In the genomic region with DNA sequence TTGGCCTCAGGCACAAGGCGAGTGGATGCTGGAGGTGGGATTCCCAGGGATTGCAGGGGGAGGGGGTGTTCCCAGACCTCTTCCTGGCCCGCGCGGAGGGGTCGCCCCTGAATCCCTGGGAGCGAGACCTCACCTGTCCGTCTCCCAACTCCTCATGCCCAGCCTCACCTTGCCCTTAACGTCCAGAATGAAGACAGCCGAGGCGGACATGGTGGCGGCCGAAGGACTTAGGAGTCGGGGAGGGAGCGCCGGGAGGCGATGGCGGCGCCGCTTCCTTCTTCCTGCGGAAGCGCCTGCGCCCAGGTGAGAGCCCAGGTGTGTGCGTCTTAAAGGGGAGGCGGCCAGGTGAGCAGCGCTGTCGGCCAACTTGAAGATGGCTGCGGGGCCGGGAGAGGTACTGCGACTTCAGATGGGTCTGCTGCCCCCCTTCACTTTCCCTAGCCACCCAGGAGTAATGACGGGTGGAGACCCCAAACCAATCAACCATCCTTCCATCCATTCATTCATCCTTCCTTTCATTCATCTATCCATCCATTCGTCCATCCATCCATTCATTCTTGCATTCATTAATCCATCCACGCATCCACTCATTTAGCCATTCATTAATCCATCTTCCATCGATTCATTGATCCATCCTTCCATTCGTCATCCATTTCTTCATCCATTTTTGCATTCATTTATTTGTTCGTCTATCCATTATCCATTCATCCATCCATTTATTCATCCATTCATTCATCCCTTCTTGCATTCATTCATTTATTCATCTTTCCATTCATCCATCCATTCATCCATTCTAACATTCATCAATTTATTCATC, we compare ENCODE assay signal across 1 cellular context.
TF ChIP-seq lines count a peak whose summit lies in the region.

A gene (minus strand): TSS at position 291 of the 817 bp plus-strand sequence. CDS start 81 bp downstream, at position 210.

TF ChIP-seq in A549, 52 proteins besides CTCF, POLR2A, EP300 and RAD21 (continued from another document):
- no peak for TF ChIP-seq ZC3H11A (IDR thresholded peaks at IDR 0.05)
- no peak for TF ChIP-seq GATA3 (IDR thresholded peaks at IDR 0.05; ENCODE audit: borderline replicate concordance)
- TF ChIP-seq HEYL (CRISPR knock-in tag; IDR thresholded peaks at IDR 0.05), result no peak
- TF ChIP-seq FOSB (CRISPR knock-in tag; IDR thresholded peaks at IDR 0.05), result no peak
- TF ChIP-seq, protein P1, sequence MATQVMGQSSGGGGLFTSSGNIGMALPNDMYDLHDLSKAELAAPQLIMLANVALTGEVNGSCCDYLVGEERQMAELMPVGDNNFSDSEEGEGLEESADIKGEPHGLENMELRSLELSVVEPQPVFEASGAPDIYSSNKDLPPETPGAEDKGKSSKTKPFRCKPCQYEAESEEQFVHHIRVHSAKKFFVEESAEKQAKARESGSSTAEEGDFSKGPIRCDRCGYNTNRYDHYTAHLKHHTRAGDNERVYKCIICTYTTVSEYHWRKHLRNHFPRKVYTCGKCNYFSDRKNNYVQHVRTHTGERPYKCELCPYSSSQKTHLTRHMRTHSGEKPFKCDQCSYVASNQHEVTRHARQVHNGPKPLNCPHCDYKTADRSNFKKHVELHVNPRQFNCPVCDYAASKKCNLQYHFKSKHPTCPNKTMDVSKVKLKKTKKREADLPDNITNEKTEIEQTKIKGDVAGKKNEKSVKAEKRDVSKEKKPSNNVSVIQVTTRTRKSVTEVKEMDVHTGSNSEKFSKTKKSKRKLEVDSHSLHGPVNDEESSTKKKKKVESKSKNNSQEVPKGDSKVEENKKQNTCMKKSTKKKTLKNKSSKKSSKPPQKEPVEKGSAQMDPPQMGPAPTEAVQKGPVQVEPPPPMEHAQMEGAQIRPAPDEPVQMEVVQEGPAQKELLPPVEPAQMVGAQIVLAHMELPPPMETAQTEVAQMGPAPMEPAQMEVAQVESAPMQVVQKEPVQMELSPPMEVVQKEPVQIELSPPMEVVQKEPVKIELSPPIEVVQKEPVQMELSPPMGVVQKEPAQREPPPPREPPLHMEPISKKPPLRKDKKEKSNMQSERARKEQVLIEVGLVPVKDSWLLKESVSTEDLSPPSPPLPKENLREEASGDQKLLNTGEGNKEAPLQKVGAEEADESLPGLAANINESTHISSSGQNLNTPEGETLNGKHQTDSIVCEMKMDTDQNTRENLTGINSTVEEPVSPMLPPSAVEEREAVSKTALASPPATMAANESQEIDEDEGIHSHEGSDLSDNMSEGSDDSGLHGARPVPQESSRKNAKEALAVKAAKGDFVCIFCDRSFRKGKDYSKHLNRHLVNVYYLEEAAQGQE (IDR thresholded peaks at IDR 0.05), result no peak
- TF ChIP-seq SMC3 (IDR thresholded peaks at IDR 0.05), result no peak
- TF ChIP-seq, protein P2, sequence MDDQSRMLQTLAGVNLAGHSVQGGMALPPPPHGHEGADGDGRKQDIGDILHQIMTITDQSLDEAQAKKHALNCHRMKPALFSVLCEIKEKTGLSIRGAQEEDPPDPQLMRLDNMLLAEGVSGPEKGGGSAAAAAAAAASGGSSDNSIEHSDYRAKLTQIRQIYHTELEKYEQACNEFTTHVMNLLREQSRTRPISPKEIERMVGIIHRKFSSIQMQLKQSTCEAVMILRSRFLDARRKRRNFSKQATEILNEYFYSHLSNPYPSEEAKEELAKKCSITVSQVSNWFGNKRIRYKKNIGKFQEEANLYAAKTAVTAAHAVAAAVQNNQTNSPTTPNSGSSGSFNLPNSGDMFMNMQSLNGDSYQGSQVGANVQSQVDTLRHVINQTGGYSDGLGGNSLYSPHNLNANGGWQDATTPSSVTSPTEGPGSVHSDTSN (IDR thresholded peaks at IDR 0.05), result no peak
